ENCODE assay signal across 1 cellular context in genomic region chr3:53071882-53072431, GRCh38.
TF ChIP-seq lines count a peak whose summit lies in the region.

No MANE protein-coding gene starts in this region.

TF ChIP-seq in H1, 55 proteins besides CTCF, POLR2A, EP300 and RAD21:
- TF ChIP-seq CHD7 (IDR thresholded peaks at IDR 0.05; ENCODE audit: insufficient replicate concordance, low read length) = no peak
- no peak for TF ChIP-seq GABPA (IDR thresholded peaks at IDR 0.05; ENCODE audit: borderline replicate concordance, insufficient read depth, low read length)
- no peak for TF ChIP-seq ATF3 (IDR thresholded peaks at IDR 0.05; ENCODE audit: insufficient read depth, low read depth, low read length)
- TF ChIP-seq BRCA1 (IDR thresholded peaks at IDR 0.05; ENCODE audit: low read depth, low read length) = no peak
- TF ChIP-seq POLR2AphosphoS5 (IDR thresholded peaks at IDR 0.05; ENCODE audit: low read depth, low read length) = no peak
- no peak for TF ChIP-seq SIN3A (conservative IDR thresholded peaks at IDR 0.05 in 1 of 2, IDR thresholded peaks at IDR 0.05 in 1 of 2; ENCODE audit: low read depth in 1 of 2, low read length in 2 of 2)
- TF ChIP-seq E2F6 (IDR thresholded peaks at IDR 0.05) = no peak
- no peak for TF ChIP-seq GTF2F1 (IDR thresholded peaks at IDR 0.05; ENCODE audit: borderline replicate concordance, low read depth, low read length)
- TF ChIP-seq SP4 (IDR thresholded peaks at IDR 0.05; ENCODE audit: low read length) = no peak
- TF ChIP-seq HDAC2 (IDR thresholded peaks at IDR 0.05; ENCODE audit: borderline replicate concordance in 1 of 2, low read depth in 2 of 2, low read length in 2 of 2) = no peak
- no peak for TF ChIP-seq NRF1 (IDR thresholded peaks at IDR 0.05; ENCODE audit: low read depth, low read length)
- no peak for TF ChIP-seq TAF1 (IDR thresholded peaks at IDR 0.05; ENCODE audit: low read depth, low read length)
- no peak for TF ChIP-seq SRF (IDR thresholded peaks at IDR 0.05; ENCODE audit: low read depth, low read length)
- TF ChIP-seq JUND (IDR thresholded peaks at IDR 0.05; ENCODE audit: low read length) = no peak
